Comparison of ENCODE assay signal across 9 cellular contexts in the genomic region with DNA sequence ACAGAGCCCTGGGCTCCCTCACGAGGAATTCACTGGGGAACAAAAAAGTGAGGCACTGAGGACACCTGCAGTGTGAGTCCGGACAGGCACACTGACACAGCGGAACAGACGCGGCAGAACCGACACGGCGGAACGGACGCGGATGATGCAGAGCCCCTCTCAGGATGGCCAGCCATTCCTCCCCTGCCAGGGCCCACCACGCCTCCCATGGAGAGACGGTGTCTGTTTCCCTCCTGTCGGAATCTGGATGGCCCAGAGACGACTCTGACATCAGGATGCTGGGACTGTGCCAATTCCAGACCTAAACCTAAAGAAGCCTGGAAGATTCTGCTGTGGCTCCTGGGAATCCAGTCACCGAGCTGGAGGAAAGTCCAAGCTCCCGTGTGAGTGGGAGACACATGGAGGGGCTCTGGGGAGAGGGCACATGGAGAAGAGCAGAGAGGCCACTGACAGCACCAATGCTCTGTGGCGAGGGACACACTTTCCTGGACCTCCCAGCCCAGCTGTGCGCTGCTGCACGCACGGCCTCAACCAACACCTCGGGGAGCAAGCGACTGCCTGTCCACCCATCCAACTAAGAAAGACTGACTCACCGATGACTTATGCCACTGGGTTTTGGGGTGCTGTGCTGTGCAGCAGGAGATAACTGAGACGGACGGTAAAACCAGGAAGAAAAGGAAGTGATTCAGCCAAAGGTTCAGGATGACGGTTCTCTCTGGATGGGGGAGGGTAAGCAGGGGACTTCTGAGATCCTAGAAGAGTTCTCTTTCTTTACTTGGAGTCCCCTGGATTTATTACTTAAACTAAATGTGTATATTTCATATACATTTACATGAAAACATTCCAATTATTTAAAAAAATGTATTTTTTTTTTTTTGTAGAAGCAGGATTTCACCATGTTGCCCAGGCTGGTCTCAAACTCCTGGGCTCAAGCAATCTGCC. TPM values are rescaled to one million over a fixed set of nuclear protein-coding genes. Genes with fewer than 3 reads are reported as not detected.
DNase-seq lines count a peak whose midpoint lies in the region; ATAC-seq, FAIRE-seq and TF ChIP-seq lines count a peak whose summit lies in the region.
"Had no signal": no experiment of that assay in that cellular context is flagged by ENCODE, and none has a peak within 500 bp of the region (broad histone marks: within the 10 kb centered on the region; RNA-seq: fewer than 3 reads in every experiment).

No MANE protein-coding gene starts in this region.

- H3K27ac ChIP-seq in dorsolateral prefrontal cortex (peak overlapping the region in 40 of 59 donors; percentile 2 to 95 (median 90)), gastrocnemius medialis (peak overlapping the region in 3 of 4 donors; percentile 17 to 57 (median 45))

- H3K4me1 ChIP-seq in gastrocnemius medialis: peaks cover 63 to 64% of the 10 kb centered on the region in 2 donors

- H3K27me3 ChIP-seq in dorsolateral prefrontal cortex: no peaks in the 10 kb centered on the region
- H3K27me3 ChIP-seq in gastrocnemius medialis: no peaks in the 10 kb centered on the region
- H3K27me3 ChIP-seq: ovary had no signal

- no peak for TF ChIP-seq CTCF in dorsolateral prefrontal cortex (IDR thresholded peaks at IDR 0.05 in 54 of 56, conservative IDR thresholded peaks at IDR 0.05 in 2 of 56; ENCODE audit: low read depth in 1 of 56, partially characterized antibody in 56 of 56)
- TF ChIP-seq CTCF in gastrocnemius medialis (IDR thresholded peaks at IDR 0.05 in 4 of 5, conservative IDR thresholded peaks at IDR 0.05 in 1 of 5): no peak

- TF ChIP-seq POLR2A in gastrocnemius medialis (IDR thresholded peaks at IDR 0.05): no peak

- DNase-seq in GM04503 (ENCODE audit: low read depth) (peak; percentile 82), RCC 7860 (ENCODE audit: low spot score) (peak; percentile 99), dorsolateral prefrontal cortex (no peak), gastrocnemius medialis (no peak), NCI-H187 treated with DMSO at 0.1 percent for 48 hours (lab: John Stamatoyannopoulos, UW) (no peak)

- no peaks in the 10 kb centered on the region for H3K9me3 ChIP-seq in gastrocnemius medialis
- H3K9me3 ChIP-seq: ovary had no signal

- peaks cover 0 to 4% of the 10 kb centered on the region in 2 donors for H3K36me3 ChIP-seq in gastrocnemius medialis
- H3K36me3 ChIP-seq: ovary had no signal

- ATAC-seq in gastrocnemius medialis: no peak
- ATAC-seq in HG02970 (IDR thresholded peaks at IDR 0.05; ENCODE audit: low FRiP score, unreplicated experiment): no peak
- no peak for ATAC-seq in HG03469 (IDR thresholded peaks at IDR 0.05; ENCODE audit: unreplicated experiment)
- no peak for ATAC-seq in HG03135 (IDR thresholded peaks at IDR 0.05; ENCODE audit: unreplicated experiment)

- in situ Hi-C loops in gastrocnemius medialis (cut with MboI; ENCODE audit: low sequenced_read_pairs in 4 of 4): loop anchor here in 1 of 4 donors (25.0 kb wide), 1 partner anchor 140 kb away; the partner anchor contains the start of gene UQCRHL

- no peak overlapping the region for H3K4me3 ChIP-seq in dorsolateral prefrontal cortex
- no peak overlapping the region for H3K4me3 ChIP-seq in gastrocnemius medialis
- H3K4me3 ChIP-seq: ovary had no signal

- peak; percentile 96 for FAIRE-seq in RCC 7860 (lab: Jason Lieb, UNC)

- intact Hi-C loops in dorsolateral prefrontal cortex (cut with DNase I): no loop called here
- intact Hi-C loops in gastrocnemius medialis (cut with DNase I; ENCODE audit: low total_unique reads): no loop called here

RNA-seq across cellular contexts. Expression of gene ZBTB17, which starts 23.3 kb away (rescaled TPM):
- total RNA-seq in dorsolateral prefrontal cortex (10 to 100 TPM; 29.3 to 71.4 (median 45.9) TPM), gastrocnemius medialis (10 to 100 TPM; 25.9 to 44.1 (median 31.5) TPM)

RNA-seq across cellular contexts. Expression of gene SRARP, which starts 51.4 kb away (rescaled TPM):
- 10 to 100 TPM in 12 of 120 experiments, 1 to 10 TPM in 108; 2.1 to 17.6 (median 5.9) TPM for total RNA-seq in dorsolateral prefrontal cortex
- under 1 TPM in 2 of 4 donors, not detected in 2; 0.10 to 0.19 TPM for total RNA-seq in gastrocnemius medialis
- total RNA-seq: ovary had no signal

Comparison
In these comparisons a context has a peak if more than half of its experiments do, and no peak if none do; other contexts are left out.
1. DNase-seq: peak in GM04503 (single experiment) and RCC 7860 (single experiment); none in dorsolateral prefrontal cortex (0 of 10), gastrocnemius medialis (0 of 2) and NCI-H187 treated with DMSO at 0.1 percent for 48 hours (single experiment).